Comparison of ENCODE assay signal across 14 cellular contexts in genomic region chr21:34580181-34580700, GRCh38. TPM values are rescaled to one million over a fixed set of nuclear protein-coding genes. Genes with fewer than 3 reads are reported as not detected.
DNase-seq lines count a peak whose midpoint lies in the region; ATAC-seq lines count a peak whose summit lies in the region.
"Had no signal": no experiment of that assay in that cellular context is flagged by ENCODE, and none has a peak within 500 bp of the region (broad histone marks: within the 10 kb centered on the region; RNA-seq: fewer than 3 reads in every experiment).

No MANE protein-coding gene starts in this region.

- peak overlapping the region in 1 of 2 donors; percentile 54 for H3K9ac ChIP-seq in mucosa of rectum (ENCODE audit: low read depth in 1 of 2, low read length in 2 of 2)

- peaks cover 40% of the 10 kb centered on the region for H3K4me1 Mint-ChIP-seq in stimulated activated naive CD8-positive, alpha-beta T cell treated with anti-CD3 and anti-CD28 coated beads, Interleukin-15, Interleukin-2, amounts not matched to agents 100 ng/mL and 50 ng/mL, for 24 hours (ENCODE audit: low read depth)
- H3K4me1 Mint-ChIP-seq: nephron had no signal

- H3K4me3 ChIP-seq in mucosa of rectum (ENCODE audit: low read length in 2 of 2) (no peak overlapping the region), aorta (ENCODE audit: low read length in 2 of 2) (no peak overlapping the region)

- peak overlapping the region; percentile 66 to 78 for H3K27ac ChIP-seq in mucosa of rectum (ENCODE audit: low read depth in 2 of 2, low read length in 2 of 2)
- H3K27ac ChIP-seq in aorta (ENCODE audit: low read depth in 1 of 2, low read length in 2 of 2): peak overlapping the region in 1 of 2 donors; percentile 41

- H3K36me3 Mint-ChIP-seq in stimulated activated naive CD8-positive, alpha-beta T cell treated with anti-CD3 and anti-CD28 coated beads, Interleukin-15, Interleukin-2, amounts not matched to agents 100 ng/mL and 50 ng/mL, for 24 hours (ENCODE audit: low read depth): no peaks in the 10 kb centered on the region

- no peak for DNase-seq in stimulated activated naive CD8-positive, alpha-beta T cell treated with anti-CD3 and anti-CD28 coated beads, Interleukin-15, Interleukin-2, amounts not matched to agents 100 U/mL and 50 U/mL, for 24 hours
- DNase-seq in fibroblast of gingiva (ENCODE audit: low read depth) (peak; percentile 11), aorta (peak; percentile 67 to 90), NCI-H446 (lab: John Stamatoyannopoulos, UW) (no peak), glomerular visceral epithelial cell (ENCODE audit: extremely low spot score) (no peak)
- DNase-seq in stimulated activated CD4-positive, alpha-beta T cell treated with anti-CD3 and anti-CD28 coated beads, Interleukin-15, amount 100 ng/mL, for 24 hours: no peak
- DNase-seq: activated CD4-positive, alpha-beta T cell treated with anti-CD3 and anti-CD28 coated beads, Interleukin-2, amount 50 U/mL, for 48 hours; activated gamma-delta T cell; DMS53; NCI-H2171 had no signal

- WGBS in aorta, 2 donors: 32 to 42% methylated on average over 9 of the region's 9 CpGs

- H3K36me3 ChIP-seq in mucosa of rectum (ENCODE audit: control insufficient read depth in 2 of 2, insufficient read depth in 2 of 2, low read length in 2 of 2) (no peaks in the 10 kb centered on the region), aorta (ENCODE audit: control insufficient read depth in 1 of 2, insufficient read depth in 2 of 2, low read length in 1 of 2) (no peaks in the 10 kb centered on the region)

- no peak for ATAC-seq in stimulated activated naive CD8-positive, alpha-beta T cell treated with anti-CD3 and anti-CD28 coated beads, Interleukin-15, Interleukin-2, amounts not matched to agents 100 U/mL and 50 U/mL, for 24 hours
- ATAC-seq in aorta (ENCODE audit: low FRiP score): peak; percentile 33

- peak overlapping the region; percentile 9 for H3K27ac Mint-ChIP-seq in stimulated activated naive CD8-positive, alpha-beta T cell treated with anti-CD3 and anti-CD28 coated beads, Interleukin-15, Interleukin-2, amounts not matched to agents 100 ng/mL and 50 ng/mL, for 24 hours
- H3K27ac Mint-ChIP-seq: nephron had no signal

- no peaks in the 10 kb centered on the region for H3K27me3 ChIP-seq in mucosa of rectum (ENCODE audit: control insufficient read depth in 2 of 2, insufficient read depth in 2 of 2, low read length in 2 of 2)
- no peaks in the 10 kb centered on the region for H3K27me3 ChIP-seq in aorta (ENCODE audit: control insufficient read depth in 1 of 2, insufficient read depth in 2 of 2, low read length in 1 of 2)

- no peaks in the 10 kb centered on the region for H3K9me3 Mint-ChIP-seq in stimulated activated naive CD8-positive, alpha-beta T cell treated with anti-CD3 and anti-CD28 coated beads, Interleukin-15, Interleukin-2, amounts not matched to agents 100 ng/mL and 50 ng/mL, for 24 hours
- H3K9me3 Mint-ChIP-seq: central memory CD8-positive, alpha-beta T cell; nephron had no signal

- intact Hi-C loops in aorta (cut with DNase I): loop anchor here in 1 of 2 donors (5.0 kb wide), 1 partner anchor 33 kb away; no protein-coding TSS in a partner anchor

- no peaks in the 10 kb centered on the region for H3K27me3 Mint-ChIP-seq in stimulated activated naive CD8-positive, alpha-beta T cell treated with anti-CD3 and anti-CD28 coated beads, Interleukin-15, Interleukin-2, amounts not matched to agents 100 ng/mL and 50 ng/mL, for 24 hours
- H3K27me3 Mint-ChIP-seq: central memory CD8-positive, alpha-beta T cell had no signal

- no peak overlapping the region for H3K4me3 Mint-ChIP-seq in stimulated activated naive CD8-positive, alpha-beta T cell treated with anti-CD3 and anti-CD28 coated beads, Interleukin-15, Interleukin-2, amounts not matched to agents 100 ng/mL and 50 ng/mL, for 24 hours
- H3K4me3 Mint-ChIP-seq: central memory CD8-positive, alpha-beta T cell; nephron had no signal

- peaks cover 15 to 44% of the 10 kb centered on the region in 2 donors for H3K4me1 ChIP-seq in mucosa of rectum (ENCODE audit: control insufficient read depth in 2 of 2, insufficient read depth in 2 of 2, low read length in 2 of 2)
- peaks cover 0 to 7% of the 10 kb centered on the region in 2 donors for H3K4me1 ChIP-seq in aorta (ENCODE audit: control insufficient read depth in 1 of 2, insufficient read depth in 2 of 2, low read length in 2 of 2)

- H3K9me3 ChIP-seq in mucosa of rectum (ENCODE audit: control insufficient read depth in 2 of 2, low read length in 2 of 2) (no peaks in the 10 kb centered on the region), aorta (ENCODE audit: control insufficient read depth, low read length) (no peaks in the 10 kb centered on the region)

RNA-seq across cellular contexts. Expression of gene RCAN1, which starts 34.7 kb away (rescaled TPM):
- total RNA-seq in aorta: 10 to 100 TPM; 52.3 to 99.9 TPM
- polyA plus RNA-seq in aorta: 10 to 100 TPM; 24.4 to 28.7 TPM

Comparison
In these comparisons a context has a peak if more than half of its experiments do, and no peak if none do; other contexts are left out.
1. DNase-seq: peak in fibroblast of gingiva (single experiment) and aorta (2 of 2); none in stimulated activated naive CD8-positive, alpha-beta T cell treated with anti-CD3 and anti-CD28 coated beads, Interleukin-15, Interleukin-2, amounts not matched to agents 100 U/mL and 50 U/mL, for 24 hours (single experiment), stimulated activated CD4-positive, alpha-beta T cell treated with anti-CD3 and anti-CD28 coated beads, Interleukin-15, amount 100 ng/mL, for 24 hours (single experiment), NCI-H446 (0 of 2) and glomerular visceral epithelial cell (single experiment).